ENCODE assay signal across 1 cellular context in the genomic region with DNA sequence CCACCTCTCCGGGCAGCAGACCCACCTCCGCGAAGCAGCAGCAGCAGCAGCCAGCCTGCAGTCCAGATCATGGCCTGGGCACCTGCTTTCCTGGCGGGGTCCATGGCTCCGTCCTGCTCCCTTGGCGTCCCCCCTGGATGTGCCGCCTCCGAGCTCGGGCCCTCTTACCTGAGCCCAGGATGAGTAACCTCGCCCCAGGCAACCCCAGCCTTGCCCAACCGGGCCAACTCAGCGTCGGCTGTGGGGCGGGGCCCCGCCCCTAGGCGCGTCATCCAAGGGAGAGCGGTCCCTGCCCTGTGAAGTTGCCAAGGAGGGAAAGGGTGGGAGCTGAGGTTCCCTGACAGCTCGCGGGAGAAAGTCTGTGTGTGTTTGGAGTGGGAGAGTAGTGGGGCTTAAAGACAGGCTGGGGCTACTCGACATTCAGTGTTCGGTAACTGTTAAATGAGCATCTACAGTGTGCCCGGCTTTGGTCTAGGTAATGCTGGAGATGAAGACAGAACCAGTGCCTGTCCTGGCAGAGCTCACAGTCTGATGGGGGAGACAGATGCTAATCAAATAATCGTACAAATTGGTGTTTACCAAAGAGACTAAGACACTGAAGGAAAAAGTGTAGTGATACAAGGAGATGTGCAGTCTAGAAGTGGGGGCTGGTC.
TF ChIP-seq lines count a peak whose summit lies in the region.

A gene (minus strand): TSS at position 141 of the 653 bp plus-strand sequence. CDS start 37 bp downstream, at position 104.

TF ChIP-seq in H1, 55 proteins besides CTCF, POLR2A, EP300 and RAD21:
- 0 out of 2 replicates have a peak, but pooled peaks have one; percentile 46 for TF ChIP-seq CREB1 (IDR thresholded peaks at IDR 0.05)
- no peak for TF ChIP-seq TEAD4 (IDR thresholded peaks at IDR 0.05; ENCODE audit: low read depth, low read length)
